In the genomic region with DNA sequence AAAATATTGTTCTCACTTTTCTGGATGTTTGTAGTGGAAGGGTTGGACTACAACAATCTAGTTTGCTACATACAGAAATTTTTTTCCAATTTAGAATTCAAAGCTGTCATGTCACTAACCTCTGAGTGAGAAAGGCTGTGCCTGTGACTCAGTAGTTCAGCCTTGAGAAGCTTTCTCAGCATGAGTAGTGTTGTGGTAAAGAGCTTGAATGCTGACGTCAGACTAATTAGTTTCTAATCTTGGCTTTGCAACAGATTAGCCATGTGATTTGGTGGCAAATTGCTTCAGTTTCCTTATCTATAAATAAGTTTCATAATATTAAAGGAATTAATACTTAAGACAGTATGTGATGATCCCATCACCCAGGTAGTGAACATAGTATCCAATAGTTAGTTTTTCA, we compare ENCODE assay signal across 11 cellular contexts.
DNase-seq lines count a peak whose midpoint lies in the region; ATAC-seq and TF ChIP-seq lines count a peak whose summit lies in the region.
"Had no signal": no experiment of that assay in that cellular context is flagged by ENCODE, and none has a peak within 500 bp of the region (broad histone marks: within the 10 kb centered on the region; RNA-seq: fewer than 3 reads in every experiment).

No MANE protein-coding gene starts in this region.

- no peak overlapping the region for H3K9ac ChIP-seq in smooth muscle cell (ENCODE audit: low read depth)

- 34% methylated on average over 1 of the region's 1 CpG for WGBS in smooth muscle cell (ENCODE audit: low lambda C conversion rate)

- no peak overlapping the region for H3K4me3 ChIP-seq in smooth muscle cell
- H3K4me3 ChIP-seq: coronary artery had no signal

- H3K4me2 ChIP-seq in smooth muscle cell: no peak overlapping the region

- no peaks in the 10 kb centered on the region for H3K36me3 ChIP-seq in smooth muscle cell (ENCODE audit: low read depth)

- intact Hi-C loops in activated T-helper 2 cell treated with anti-CD3 and anti-CD28 coated beads, Interferon-gamma antibody, Interleukin-2, Interleukin-4, amounts not matched to agents 10 μg/mL and 5 μg/mL and 100 μg/mL, durations not matched to agents 14 hours and 24 hours and 36 hours (cut with micrococcal nuclease): loop anchor here (1.0 to 10.0 kb wide), 4 partner anchors 22 to 260 kb away; no protein-coding TSS in a partner anchor

- no peaks in the 10 kb centered on the region for H3K9me3 ChIP-seq in smooth muscle cell (replicated peaks; ENCODE audit: low read depth)

- DNase-seq in activated naive CD4-positive, alpha-beta T cell treated with anti-CD3 and anti-CD28 coated beads, Interleukin-2, amount 50 U/mL, for 72 hours (ENCODE audit: low spot score in 2 of 2): no peak
- DNase-seq in activated naive CD4-positive, alpha-beta T cell (lab: John Stamatoyannopoulos, UW): no peak
- DNase-seq in activated T-helper 2 cell treated with anti-CD3 and anti-CD28 coated beads, Interferon-gamma antibody, Interleukin-2, Interleukin-4, amounts not matched to agents 10 μg/mL and 5 μg/mL and 100 μg/mL, durations not matched to agents 14 hours and 24 hours and 36 hours (ENCODE audit: low spot score): no peak
- no peak for DNase-seq in smooth muscle cell (lab: John Stamatoyannopoulos, UW; ENCODE audit: unreplicated experiment)
- no peak for DNase-seq in activated CD4-positive, CD25-positive, alpha-beta regulatory T cell treated with anti-CD3 and anti-CD28 coated beads, Interleukin-2, amount 50 U/mL, for 72 hours
- no peak for DNase-seq in HT-29 (ENCODE audit: low spot score)
- DNase-seq: SHP77 had no signal

- no peaks in the 10 kb centered on the region for H4K20me1 ChIP-seq in smooth muscle cell (ENCODE audit: low read depth)

- H3K4me3 Mint-ChIP-seq in activated T-helper 2 cell treated with anti-CD3 and anti-CD28 coated beads, Interferon-gamma antibody, Interleukin-2, Interleukin-4, amounts not matched to agents 10 μg/mL and 5 μg/mL and 100 μg/mL, durations not matched to agents 14 hours and 24 hours and 36 hours (ENCODE audit: low read depth): peak overlapping the region; percentile 63
- H3K4me3 Mint-ChIP-seq: neural crest cell had no signal

- peak overlapping the region in 1 of 2 donors; percentile 85 for H3K27ac Mint-ChIP-seq in activated naive CD4-positive, alpha-beta T cell treated with anti-CD3 and anti-CD28 coated beads, Interleukin-2, amount 50 U/mL, for 72 hours
- peak overlapping the region; percentile 89 for H3K27ac Mint-ChIP-seq in activated T-helper 2 cell treated with anti-CD3 and anti-CD28 coated beads, Interferon-gamma antibody, Interleukin-2, Interleukin-4, amounts not matched to agents 10 μg/mL and 5 μg/mL and 100 μg/mL, durations not matched to agents 14 hours and 24 hours and 36 hours

- peak; percentile 48 to 85 for ATAC-seq in activated naive CD4-positive, alpha-beta T cell treated with anti-CD3 and anti-CD28 coated beads, Interleukin-2, amount 50 U/mL, for 72 hours
- peak; percentile 44 for ATAC-seq in HG02763 (IDR thresholded peaks at IDR 0.05; ENCODE audit: unreplicated experiment)
- ATAC-seq in GM21529 (IDR thresholded peaks at IDR 0.05; ENCODE audit: unreplicated experiment): no peak

- TF ChIP-seq CTCF in smooth muscle cell (IDR thresholded peaks at IDR 0.05; ENCODE audit: borderline replicate concordance, insufficient read depth, poor library complexity, severe bottlenecking): no peak

- H3K9me3 Mint-ChIP-seq in activated naive CD4-positive, alpha-beta T cell treated with anti-CD3 and anti-CD28 coated beads, Interleukin-2, amount 50 U/mL, for 72 hours: peaks cover 0 to 6% of the 10 kb centered on the region in 2 donors
- H3K9me3 Mint-ChIP-seq in activated T-helper 2 cell treated with anti-CD3 and anti-CD28 coated beads, Interferon-gamma antibody, Interleukin-2, Interleukin-4, amounts not matched to agents 10 μg/mL and 5 μg/mL and 100 μg/mL, durations not matched to agents 14 hours and 24 hours and 36 hours: peaks cover 21% of the 10 kb centered on the region

- no peaks in the 10 kb centered on the region for H3K4me1 ChIP-seq in smooth muscle cell (ENCODE audit: low read depth)

- no peak overlapping the region for H3K27ac ChIP-seq in smooth muscle cell (ENCODE audit: low read depth)
- H3K27ac ChIP-seq: coronary artery had no signal

- no peaks in the 10 kb centered on the region for H3K36me3 Mint-ChIP-seq in activated naive CD4-positive, alpha-beta T cell treated with anti-CD3 and anti-CD28 coated beads, Interleukin-2, amount 50 U/mL, for 72 hours
- peaks cover 7% of the 10 kb centered on the region for H3K36me3 Mint-ChIP-seq in activated T-helper 2 cell treated with anti-CD3 and anti-CD28 coated beads, Interferon-gamma antibody, Interleukin-2, Interleukin-4, amounts not matched to agents 10 μg/mL and 5 μg/mL and 100 μg/mL, durations not matched to agents 14 hours and 24 hours and 36 hours (ENCODE audit: low read depth)

- no peaks in the 10 kb centered on the region for H3K79me2 ChIP-seq in smooth muscle cell (ENCODE audit: low read depth)

- H3K27me3 ChIP-seq in smooth muscle cell (ENCODE audit: low read depth): no peaks in the 10 kb centered on the region

- no peaks in the 10 kb centered on the region for H3K27me3 Mint-ChIP-seq in activated T-helper 2 cell treated with anti-CD3 and anti-CD28 coated beads, Interferon-gamma antibody, Interleukin-2, Interleukin-4, amounts not matched to agents 10 μg/mL and 5 μg/mL and 100 μg/mL, durations not matched to agents 14 hours and 24 hours and 36 hours (ENCODE audit: low read depth)

- peak overlapping the region; percentile 44 for H2AFZ ChIP-seq in smooth muscle cell (ENCODE audit: low read depth)

- H3F3A ChIP-seq in smooth muscle cell (ENCODE audit: low read depth): no peaks in the 10 kb centered on the region

- peaks cover 36% of the 10 kb centered on the region for H3K4me1 Mint-ChIP-seq in activated T-helper 2 cell treated with anti-CD3 and anti-CD28 coated beads, Interferon-gamma antibody, Interleukin-2, Interleukin-4, amounts not matched to agents 10 μg/mL and 5 μg/mL and 100 μg/mL, durations not matched to agents 14 hours and 24 hours and 36 hours (ENCODE audit: low read depth)
